Comparison of ENCODE assay signal across 1 cellular context in the genomic region with DNA sequence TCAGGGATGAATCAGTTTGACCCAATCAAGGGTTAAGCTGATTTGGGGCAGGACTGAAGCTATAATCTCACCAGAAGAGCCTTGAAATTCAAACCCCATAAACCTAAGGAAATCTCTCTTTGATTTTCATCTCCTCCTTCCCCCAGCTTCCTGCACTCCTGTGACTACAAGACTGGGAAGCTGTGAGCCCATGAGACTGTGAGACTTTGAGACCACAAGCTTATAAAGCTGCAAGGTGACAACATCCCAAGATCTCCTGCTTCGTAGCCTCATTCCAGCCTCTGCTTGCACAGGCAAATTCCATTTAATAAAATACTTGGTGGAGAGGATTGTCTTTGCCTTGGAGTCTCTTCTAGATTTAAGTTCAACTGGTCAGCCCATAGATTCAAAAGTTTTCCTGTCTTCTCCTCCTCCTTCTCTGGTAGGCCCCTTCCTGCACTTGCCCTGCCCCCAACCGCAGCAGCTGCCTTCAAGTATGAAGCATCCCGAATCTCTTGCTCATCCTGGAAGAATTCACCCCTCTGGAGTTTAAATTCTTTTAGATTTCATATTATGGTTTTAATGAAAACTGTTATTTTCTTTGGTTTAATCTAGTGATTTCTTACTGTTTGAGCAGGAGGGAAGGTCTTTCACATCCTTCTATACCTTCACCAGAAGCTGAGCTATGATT.
TF ChIP-seq lines count a peak whose summit lies in the region.

No MANE protein-coding gene starts in this region.

TF ChIP-seq in SK-N-SH treated with all-trans-retinoic acid at 6 μM for 48 hours, 23 proteins besides CTCF, POLR2A, EP300 and RAD21 (continued from another document):
- TF ChIP-seq, protein P1, sequence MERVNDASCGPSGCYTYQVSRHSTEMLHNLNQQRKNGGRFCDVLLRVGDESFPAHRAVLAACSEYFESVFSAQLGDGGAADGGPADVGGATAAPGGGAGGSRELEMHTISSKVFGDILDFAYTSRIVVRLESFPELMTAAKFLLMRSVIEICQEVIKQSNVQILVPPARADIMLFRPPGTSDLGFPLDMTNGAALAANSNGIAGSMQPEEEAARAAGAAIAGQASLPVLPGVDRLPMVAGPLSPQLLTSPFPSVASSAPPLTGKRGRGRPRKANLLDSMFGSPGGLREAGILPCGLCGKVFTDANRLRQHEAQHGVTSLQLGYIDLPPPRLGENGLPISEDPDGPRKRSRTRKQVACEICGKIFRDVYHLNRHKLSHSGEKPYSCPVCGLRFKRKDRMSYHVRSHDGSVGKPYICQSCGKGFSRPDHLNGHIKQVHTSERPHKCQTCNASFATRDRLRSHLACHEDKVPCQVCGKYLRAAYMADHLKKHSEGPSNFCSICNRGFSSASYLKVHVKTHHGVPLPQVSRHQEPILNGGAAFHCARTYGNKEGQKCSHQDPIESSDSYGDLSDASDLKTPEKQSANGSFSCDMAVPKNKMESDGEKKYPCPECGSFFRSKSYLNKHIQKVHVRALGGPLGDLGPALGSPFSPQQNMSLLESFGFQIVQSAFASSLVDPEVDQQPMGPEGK (CRISPR knock-in tag; IDR thresholded peaks at IDR 0.05; ENCODE audit: borderline replicate concordance), result no peak
- no peak for TF ChIP-seq CSDC2 (CRISPR knock-in tag; IDR thresholded peaks at IDR 0.05)
- no peak for TF ChIP-seq TOX (CRISPR knock-in tag; IDR thresholded peaks at IDR 0.05; ENCODE audit: borderline replicate concordance)
- no peak for TF ChIP-seq OSR1 (CRISPR knock-in tag; IDR thresholded peaks at IDR 0.05)
- TF ChIP-seq, protein P2, sequence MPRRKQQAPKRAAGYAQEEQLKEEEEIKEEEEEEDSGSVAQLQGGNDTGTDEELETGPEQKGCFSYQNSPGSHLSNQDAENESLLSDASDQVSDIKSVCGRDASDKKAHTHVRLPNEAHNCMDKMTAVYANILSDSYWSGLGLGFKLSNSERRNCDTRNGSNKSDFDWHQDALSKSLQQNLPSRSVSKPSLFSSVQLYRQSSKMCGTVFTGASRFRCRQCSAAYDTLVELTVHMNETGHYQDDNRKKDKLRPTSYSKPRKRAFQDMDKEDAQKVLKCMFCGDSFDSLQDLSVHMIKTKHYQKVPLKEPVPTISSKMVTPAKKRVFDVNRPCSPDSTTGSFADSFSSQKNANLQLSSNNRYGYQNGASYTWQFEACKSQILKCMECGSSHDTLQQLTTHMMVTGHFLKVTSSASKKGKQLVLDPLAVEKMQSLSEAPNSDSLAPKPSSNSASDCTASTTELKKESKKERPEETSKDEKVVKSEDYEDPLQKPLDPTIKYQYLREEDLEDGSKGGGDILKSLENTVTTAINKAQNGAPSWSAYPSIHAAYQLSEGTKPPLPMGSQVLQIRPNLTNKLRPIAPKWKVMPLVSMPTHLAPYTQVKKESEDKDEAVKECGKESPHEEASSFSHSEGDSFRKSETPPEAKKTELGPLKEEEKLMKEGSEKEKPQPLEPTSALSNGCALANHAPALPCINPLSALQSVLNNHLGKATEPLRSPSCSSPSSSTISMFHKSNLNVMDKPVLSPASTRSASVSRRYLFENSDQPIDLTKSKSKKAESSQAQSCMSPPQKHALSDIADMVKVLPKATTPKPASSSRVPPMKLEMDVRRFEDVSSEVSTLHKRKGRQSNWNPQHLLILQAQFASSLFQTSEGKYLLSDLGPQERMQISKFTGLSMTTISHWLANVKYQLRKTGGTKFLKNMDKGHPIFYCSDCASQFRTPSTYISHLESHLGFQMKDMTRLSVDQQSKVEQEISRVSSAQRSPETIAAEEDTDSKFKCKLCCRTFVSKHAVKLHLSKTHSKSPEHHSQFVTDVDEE (CRISPR knock-in tag; IDR thresholded peaks at IDR 0.05), result no peak
- TF ChIP-seq, protein P3, sequence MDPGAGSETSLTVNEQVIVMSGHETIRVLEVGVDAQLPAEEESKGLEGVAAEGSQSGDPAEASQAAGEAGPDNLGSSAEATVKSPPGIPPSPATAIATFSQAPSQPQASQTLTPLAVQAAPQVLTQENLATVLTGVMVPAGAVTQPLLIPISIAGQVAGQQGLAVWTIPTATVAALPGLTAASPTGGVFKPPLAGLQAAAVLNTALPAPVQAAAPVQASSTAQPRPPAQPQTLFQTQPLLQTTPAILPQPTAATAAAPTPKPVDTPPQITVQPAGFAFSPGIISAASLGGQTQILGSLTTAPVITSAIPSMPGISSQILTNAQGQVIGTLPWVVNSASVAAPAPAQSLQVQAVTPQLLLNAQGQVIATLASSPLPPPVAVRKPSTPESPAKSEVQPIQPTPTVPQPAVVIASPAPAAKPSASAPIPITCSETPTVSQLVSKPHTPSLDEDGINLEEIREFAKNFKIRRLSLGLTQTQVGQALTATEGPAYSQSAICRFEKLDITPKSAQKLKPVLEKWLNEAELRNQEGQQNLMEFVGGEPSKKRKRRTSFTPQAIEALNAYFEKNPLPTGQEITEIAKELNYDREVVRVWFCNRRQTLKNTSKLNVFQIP (CRISPR knock-in tag; IDR thresholded peaks at IDR 0.05; ENCODE audit: borderline replicate concordance, low read depth), result no peak
- no peak for TF ChIP-seq ESRRG (CRISPR knock-in tag; IDR thresholded peaks at IDR 0.05)
